Comparison of ENCODE assay signal across 6 cellular contexts in the genomic region with DNA sequence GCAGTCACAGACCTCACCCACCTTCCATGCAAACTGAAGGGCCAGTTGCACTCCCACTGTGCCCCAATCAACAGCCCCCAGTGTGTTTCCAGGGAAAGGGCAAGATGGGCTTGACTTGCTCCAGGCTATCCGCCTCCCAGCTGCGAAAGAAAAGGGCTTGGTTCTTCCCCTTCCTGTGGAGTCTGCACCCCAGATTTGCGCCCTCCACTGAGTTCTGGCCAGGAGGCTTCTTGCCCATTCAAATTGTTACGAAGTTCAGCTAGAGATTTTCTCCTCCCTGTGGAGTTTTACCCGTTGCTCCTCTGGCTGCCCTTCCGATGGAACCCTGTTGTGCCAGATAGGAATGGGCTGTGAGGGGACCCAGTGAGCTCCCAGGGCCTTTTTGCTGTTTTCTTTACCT.
"Had no signal": no experiment of that assay in that cellular context is flagged by ENCODE, and none has a peak within 500 bp of the region (broad histone marks: within the 10 kb centered on the region; RNA-seq: fewer than 3 reads in every experiment).

No MANE protein-coding gene starts in this region.

- ATAC-seq: HepG2 had no signal

- H3K4me1 Mint-ChIP-seq: IgD-negative memory B cell had no signal

- DNase-seq: GM23248, H9, HCEC 1CT, KBM-7 had no signal

- H3K4me3 Mint-ChIP-seq: H9, IgD-negative memory B cell had no signal

- H3K4me3 ChIP-seq: GM23248 had no signal
